Comparison of ENCODE assay signal across 31 cellular contexts in the genomic region with DNA sequence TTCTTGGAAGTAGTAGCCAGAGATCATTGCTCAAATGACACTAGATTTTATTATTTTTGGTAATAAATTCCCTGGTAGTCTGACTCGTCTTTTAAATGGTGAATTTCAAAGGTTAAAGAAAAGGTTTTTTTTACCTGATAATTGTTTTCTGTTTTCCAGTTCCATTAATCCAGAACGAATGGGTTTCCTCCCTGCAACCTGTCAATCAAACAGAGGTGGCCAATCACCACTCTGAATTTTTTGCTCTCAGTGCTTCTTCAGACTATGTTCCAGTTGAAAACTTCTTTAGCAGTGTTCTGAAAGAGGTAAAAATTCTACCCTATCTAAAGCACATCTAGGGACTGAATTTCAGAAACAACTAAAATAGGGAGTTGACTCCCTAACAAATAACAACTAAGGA.
"Had no signal": no experiment of that assay in that cellular context is flagged by ENCODE, and none has a peak within 500 bp of the region (broad histone marks: within the 10 kb centered on the region; RNA-seq: fewer than 3 reads in every experiment).

No MANE protein-coding gene starts in this region.

- H3K36me3 ChIP-seq: colonic mucosa had no signal

- FAIRE-seq: endometrium, endothelial cell of umbilical vein, TTC549 had no signal

- H3K4me3 ChIP-seq: adrenal gland, body of pancreas, colonic mucosa, esophagus squamous epithelium, gastroesophageal sphincter, heart right ventricle had no signal

- DNase-seq: activated CD4-positive, alpha-beta memory T cell treated with anti-CD3 and anti-CD28 coated beads, Interleukin-2, amount 10 ng/mL, durations not matched to agents 7 days and 5 days; activated CD4-positive, alpha-beta T cell treated with anti-CD3 and anti-CD28 coated beads for 1 hour; activated CD4-positive, alpha-beta T cell treated with anti-CD3 and anti-CD28 coated beads for 4 hours; activated CD4-positive, alpha-beta T cell treated with anti-CD3 and anti-CD28 coated beads, Interleukin-2, amount 10 ng/mL, durations not matched to agents 7 days and 5 days; activated CD4-positive, alpha-beta T cell treated with anti-CD3 and anti-CD28 coated beads, Interleukin-2, amount 50 U/mL, for 4 hours; activated CD8-positive, alpha-beta memory T cell treated with anti-CD3 and anti-CD28 coated beads, Interleukin-2, amount 50 U/mL, for 48 hours; activated effector memory CD4-positive, alpha-beta T cell treated with anti-CD3 and anti-CD28 coated beads, Interleukin-2, amount 50 U/mL, for 16 hours; activated naive CD4-positive, alpha-beta T cell; activated naive CD4-positive, alpha-beta T cell treated with anti-CD3 and anti-CD28 coated beads, Interleukin-2, amount 50 U/mL, for 16 hours; activated naive CD8-positive, alpha-beta T cell treated with anti-CD3 and anti-CD28 coated beads for 36 hours; activated naive CD8-positive, alpha-beta T cell treated with anti-CD3 and anti-CD28 coated beads, Interleukin-2, amount 50 U/mL, for 24 hours; activated T-cell treated with anti-CD3 and anti-CD28 coated beads for 4 hours; activated T-cell treated with anti-CD3 and anti-CD28 coated beads, Interleukin-2, amount 50 U/mL, for 4 hours; adrenal gland; amygdala; aorta; body of pancreas; caudate nucleus; colonic mucosa; effector CD8-positive, alpha-beta T cell; esophagus squamous epithelium; foreskin melanocyte; heart right ventricle; T-helper 2 cell had no signal

- H3K27ac ChIP-seq: adrenal gland, body of pancreas, colonic mucosa, epithelial cell of prostate, esophagus squamous epithelium, gastroesophageal sphincter, heart right ventricle, VCaP had no signal

- H3K4me1 ChIP-seq: body of pancreas, colonic mucosa had no signal

- H3K9me3 ChIP-seq: body of pancreas, colonic mucosa, esophagus squamous epithelium, gastroesophageal sphincter, heart right ventricle had no signal

- ATAC-seq: activated naive CD8-positive, alpha-beta T cell treated with anti-CD3 and anti-CD28 coated beads, Interleukin-2, amount 50 U/mL, for 24 hours; activated T-cell treated with anti-CD3 and anti-CD28 coated beads, Interleukin-2, amount 50 U/mL, for 4 hours; body of pancreas; gastroesophageal sphincter; heart right ventricle; WTC11 had no signal

- H3K27me3 ChIP-seq: adrenal gland, body of pancreas, colonic mucosa, esophagus squamous epithelium, gastroesophageal sphincter, heart right ventricle had no signal
